2 cellular contexts compared by ENCODE assay signal in the genomic region with DNA sequence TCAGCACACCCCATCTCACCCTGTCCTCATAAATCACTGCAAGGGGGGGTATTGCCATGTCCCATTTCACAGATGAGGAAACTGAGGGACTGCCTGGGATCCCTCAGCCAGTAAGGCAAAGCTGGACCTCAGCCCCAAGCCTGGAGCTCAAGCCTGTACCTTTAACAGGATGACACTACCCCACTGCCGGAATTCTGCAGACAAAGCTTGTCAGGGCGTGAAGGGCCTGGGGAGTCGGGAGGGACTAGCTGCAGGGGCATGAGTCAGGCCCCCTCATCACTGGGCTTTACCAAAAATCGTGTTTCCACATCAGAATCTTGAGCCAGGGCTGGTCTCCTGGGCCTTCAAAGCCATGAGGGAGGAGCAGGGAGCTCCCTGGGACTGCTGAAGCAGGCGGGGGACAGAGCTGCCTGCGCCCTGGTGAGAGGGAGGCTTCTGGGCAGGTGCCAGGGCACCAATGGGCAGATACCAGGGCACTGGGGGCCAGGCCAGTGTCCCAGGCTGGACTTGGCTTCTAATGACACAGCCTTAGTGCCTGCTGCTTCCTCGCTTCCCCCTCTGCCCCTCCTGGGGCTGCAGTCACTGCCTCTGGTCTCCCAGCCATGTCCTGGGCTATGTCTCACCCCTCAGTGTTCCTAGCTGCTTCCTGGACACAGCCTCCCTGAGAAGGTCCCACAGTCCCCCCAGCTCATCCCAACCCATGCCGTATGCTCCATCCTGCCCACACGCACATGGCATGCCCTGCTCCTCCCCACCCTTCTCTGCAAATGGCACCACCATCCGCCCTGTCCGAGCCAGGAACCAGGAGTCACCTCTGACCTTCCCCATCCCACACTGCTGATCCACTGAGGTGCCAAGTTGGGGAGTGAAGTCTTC.
TF ChIP-seq lines count a peak whose summit lies in the region.

No MANE protein-coding gene starts in this region.

TF ChIP-seq in SK-N-SH, 30 proteins besides CTCF, POLR2A, EP300 and RAD21 (continued from another document):
- TF ChIP-seq, protein P1, sequence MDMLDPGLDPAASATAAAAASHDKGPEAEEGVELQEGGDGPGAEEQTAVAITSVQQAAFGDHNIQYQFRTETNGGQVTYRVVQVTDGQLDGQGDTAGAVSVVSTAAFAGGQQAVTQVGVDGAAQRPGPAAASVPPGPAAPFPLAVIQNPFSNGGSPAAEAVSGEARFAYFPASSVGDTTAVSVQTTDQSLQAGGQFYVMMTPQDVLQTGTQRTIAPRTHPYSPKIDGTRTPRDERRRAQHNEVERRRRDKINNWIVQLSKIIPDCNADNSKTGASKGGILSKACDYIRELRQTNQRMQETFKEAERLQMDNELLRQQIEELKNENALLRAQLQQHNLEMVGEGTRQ (IDR thresholded peaks at IDR 0.05; ENCODE audit: borderline replicate concordance, low read depth, low read length), result no peak
- no peak for TF ChIP-seq ELF1 (IDR thresholded peaks at IDR 0.05)

TF ChIP-seq in WTC11, 78 proteins besides CTCF, POLR2A, EP300 and RAD21:
- TF ChIP-seq, protein P2, sequence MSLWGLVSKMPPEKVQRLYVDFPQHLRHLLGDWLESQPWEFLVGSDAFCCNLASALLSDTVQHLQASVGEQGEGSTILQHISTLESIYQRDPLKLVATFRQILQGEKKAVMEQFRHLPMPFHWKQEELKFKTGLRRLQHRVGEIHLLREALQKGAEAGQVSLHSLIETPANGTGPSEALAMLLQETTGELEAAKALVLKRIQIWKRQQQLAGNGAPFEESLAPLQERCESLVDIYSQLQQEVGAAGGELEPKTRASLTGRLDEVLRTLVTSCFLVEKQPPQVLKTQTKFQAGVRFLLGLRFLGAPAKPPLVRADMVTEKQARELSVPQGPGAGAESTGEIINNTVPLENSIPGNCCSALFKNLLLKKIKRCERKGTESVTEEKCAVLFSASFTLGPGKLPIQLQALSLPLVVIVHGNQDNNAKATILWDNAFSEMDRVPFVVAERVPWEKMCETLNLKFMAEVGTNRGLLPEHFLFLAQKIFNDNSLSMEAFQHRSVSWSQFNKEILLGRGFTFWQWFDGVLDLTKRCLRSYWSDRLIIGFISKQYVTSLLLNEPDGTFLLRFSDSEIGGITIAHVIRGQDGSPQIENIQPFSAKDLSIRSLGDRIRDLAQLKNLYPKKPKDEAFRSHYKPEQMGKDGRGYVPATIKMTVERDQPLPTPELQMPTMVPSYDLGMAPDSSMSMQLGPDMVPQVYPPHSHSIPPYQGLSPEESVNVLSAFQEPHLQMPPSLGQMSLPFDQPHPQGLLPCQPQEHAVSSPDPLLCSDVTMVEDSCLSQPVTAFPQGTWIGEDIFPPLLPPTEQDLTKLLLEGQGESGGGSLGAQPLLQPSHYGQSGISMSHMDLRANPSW (CRISPR knock-in tag; conservative IDR thresholded peaks at IDR 0.05; ENCODE audit: low read depth), result no peak
- TF ChIP-seq OVOL2 (CRISPR knock-in tag; IDR thresholded peaks at IDR 0.05; ENCODE audit: borderline replicate concordance), result no peak
- no peak for TF ChIP-seq IRF2 (CRISPR knock-in tag; IDR thresholded peaks at IDR 0.05; ENCODE audit: borderline replicate concordance, low read depth)
- no peak for TF ChIP-seq FOXP4 (CRISPR knock-in tag; IDR thresholded peaks at IDR 0.05)
- TF ChIP-seq PRRX2 (CRISPR knock-in tag; IDR thresholded peaks at IDR 0.05), result no peak
- no peak for TF ChIP-seq HMGXB4 (CRISPR knock-in tag; IDR thresholded peaks at IDR 0.05)
- TF ChIP-seq GTF2I (CRISPR knock-in tag; conservative IDR thresholded peaks at IDR 0.05), result no peak
- TF ChIP-seq, protein P3, sequence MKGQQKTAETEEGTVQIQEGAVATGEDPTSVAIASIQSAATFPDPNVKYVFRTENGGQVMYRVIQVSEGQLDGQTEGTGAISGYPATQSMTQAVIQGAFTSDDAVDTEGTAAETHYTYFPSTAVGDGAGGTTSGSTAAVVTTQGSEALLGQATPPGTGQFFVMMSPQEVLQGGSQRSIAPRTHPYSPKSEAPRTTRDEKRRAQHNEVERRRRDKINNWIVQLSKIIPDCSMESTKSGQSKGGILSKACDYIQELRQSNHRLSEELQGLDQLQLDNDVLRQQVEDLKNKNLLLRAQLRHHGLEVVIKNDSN (CRISPR knock-in tag; IDR thresholded peaks at IDR 0.05), result no peak
TF ChIP-seq in WTC11: peak in this region for 0.
